8 cellular contexts compared by ENCODE assay signal in genomic region chr10:86389441-86390193, GRCh38. TPM values are rescaled to one million over a fixed set of nuclear protein-coding genes. Genes with fewer than 3 reads are reported as not detected.
A peak's percentile ranks its signal among the peaks of the same experiment; 100 is the strongest.
DNase-seq lines count a peak whose midpoint lies in the region; ATAC-seq and TF ChIP-seq lines count a peak whose summit lies in the region.

No MANE protein-coding gene starts in this region.

- H3K4ac ChIP-seq in neuronal stem cell (ENCODE audit: low read length): no peak overlapping the region

- no peak overlapping the region for H3K27ac ChIP-seq in neuronal stem cell (replicated peaks; ENCODE audit: low read length)

- peak overlapping the region; percentile 70 for H3K4me2 ChIP-seq in neuronal stem cell (ENCODE audit: insufficient read depth, low read length, poor library complexity, severe bottlenecking)

- no peak overlapping the region for H2AK5ac ChIP-seq in neuronal stem cell (ENCODE audit: low read depth, low read length)

- peaks cover 0 to 69% (median 6%) of the 10 kb centered on the region in 3 experiments for H3K27me3 ChIP-seq in neuronal stem cell (ENCODE audit: control insufficient read depth in 3 of 3, insufficient read depth in 3 of 3, low read depth in 1 of 3, low read length in 3 of 3)

- H2BK120ac ChIP-seq in neuronal stem cell (ENCODE audit: low read depth, low read length): peak overlapping the region; percentile 7

- no peaks in the 10 kb centered on the region for H3K36me3 ChIP-seq in neuronal stem cell (replicated peaks in 1 of 2; ENCODE audit: control insufficient read depth in 2 of 2, insufficient read depth in 2 of 2, low read length in 2 of 2)

- peaks cover 2% of the 10 kb centered on the region for H3K79me1 ChIP-seq in neuronal stem cell (ENCODE audit: low read depth, low read length)

- peak overlapping the region; percentile 74 for H3K18ac ChIP-seq in neuronal stem cell (ENCODE audit: low read length)

- peak overlapping the region; percentile 93 for H4K8ac ChIP-seq in neuronal stem cell (ENCODE audit: low read depth, low read length)

- H3K4me3 ChIP-seq in neuronal stem cell (ENCODE audit: low read length in 2 of 2): peak overlapping the region in 1 of 2 donors; percentile 78

- no peak overlapping the region for H2BK12ac ChIP-seq in neuronal stem cell (ENCODE audit: low read length)

- H3K23ac ChIP-seq in neuronal stem cell (ENCODE audit: low read depth, low read length, poor library complexity): peak overlapping the region; percentile 82

- no peak for TF ChIP-seq POLR2A in erythroblast (IDR thresholded peaks at IDR 0.05; ENCODE audit: low read length)

- H3K14ac ChIP-seq in neuronal stem cell (ENCODE audit: low read length): no peak overlapping the region

- no CpG with 5 or more reads among the region's 53 CpGs for WGBS in neuronal stem cell (ENCODE audit: extremely low coverage in 2 of 2, insufficient read length in 2 of 2, insufficient replicate concordance in 1 of 2), 2 donors

- H2AFZ ChIP-seq in neuronal stem cell (ENCODE audit: low read length): peak overlapping the region; percentile 72

- H3K9me3 ChIP-seq in neuronal stem cell (replicated peaks in 1 of 2; ENCODE audit: control insufficient read depth in 2 of 2, insufficient read depth in 1 of 2, low read depth in 1 of 2, low read length in 2 of 2): no peaks in the 10 kb centered on the region

- DNase-seq in NAMALWA (ENCODE audit: low spot score) (peak; percentile 60), erythroblast (lab: John Stamatoyannopoulos, UW) (peak; percentile 23 to 25), neuronal stem cell (ENCODE audit: low spot score) (no peak), globus pallidus (ENCODE audit: low spot score) (no peak), NCI-H2196 (lab: John Stamatoyannopoulos, UW; ENCODE audit: unreplicated experiment) (no peak), NCI-H2227 (lab: John Stamatoyannopoulos, UW; ENCODE audit: unreplicated experiment) (no peak)

- H2BK5ac ChIP-seq in neuronal stem cell (ENCODE audit: low read length): no peak overlapping the region

- peak overlapping the region; percentile 78 for H3K9ac ChIP-seq in neuronal stem cell (ENCODE audit: low read depth, low read length, poor library complexity)

- H4K91ac ChIP-seq in neuronal stem cell (ENCODE audit: low read depth, low read length, poor library complexity): no peak overlapping the region

- H3K4me1 ChIP-seq in neuronal stem cell (ENCODE audit: control insufficient read depth in 2 of 2, insufficient read depth in 1 of 2, low read depth in 1 of 2, low read length in 2 of 2): peaks cover 0 to 8% of the 10 kb centered on the region in 2 donors

- H2BK15ac ChIP-seq in neuronal stem cell (ENCODE audit: low read length): no peak overlapping the region

- ATAC-seq in GM18502 (IDR thresholded peaks at IDR 0.05; ENCODE audit: poor library complexity, unreplicated experiment) (peak; percentile 86), GM21737 (IDR thresholded peaks at IDR 0.05; ENCODE audit: unreplicated experiment) (peak; percentile 49)

RNA-seq across cellular contexts. Expression of gene GRID1, which starts 23.0 kb away (rescaled TPM):
- 0.70 TPM for polyA plus RNA-seq in neuronal stem cell (2013, experiment 1 of 2)
- polyA plus RNA-seq in neuronal stem cell (2013, experiment 2 of 2): 0.89 TPM

Comparison
In these comparisons a context has a peak if more than half of its experiments do, and no peak if none do; other contexts are left out.
1. DNase-seq: peak in NAMALWA (single experiment) and erythroblast (2 of 2); none in neuronal stem cell (single experiment), globus pallidus (single experiment), NCI-H2196 (single experiment) and NCI-H2227 (single experiment).